Comparison of ENCODE assay signal across 1 cellular context in the genomic region with DNA sequence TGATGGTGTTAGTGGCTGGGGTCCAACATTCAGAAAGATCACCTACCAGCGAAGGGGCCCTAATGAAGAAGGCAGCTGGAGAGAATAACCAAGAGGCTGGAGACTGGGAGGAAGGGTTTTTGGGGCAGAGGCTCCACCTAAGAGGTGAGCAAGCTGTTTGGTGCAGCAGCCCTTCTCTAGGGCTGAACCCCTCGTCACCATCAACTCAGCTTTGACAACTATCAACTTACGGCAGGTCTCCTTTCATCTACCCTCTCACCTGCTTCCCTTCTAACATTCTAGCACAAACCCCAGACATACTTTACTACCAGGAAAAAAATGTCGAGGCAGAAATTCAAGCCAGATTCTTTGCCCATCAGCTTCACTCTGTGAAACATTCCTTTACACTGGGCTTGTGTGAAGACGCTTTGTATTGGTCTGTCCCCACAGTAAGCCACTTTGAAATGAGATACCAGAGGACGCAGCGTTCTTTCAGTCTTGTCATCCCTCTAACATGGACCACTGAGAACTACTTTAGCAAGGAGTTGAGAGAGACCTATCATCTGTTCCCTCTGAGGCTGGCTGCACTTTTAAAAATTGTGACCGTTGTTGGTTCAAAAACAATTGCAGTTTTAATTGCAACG.
TF ChIP-seq lines count a peak whose summit lies in the region.

No MANE protein-coding gene starts in this region.

TF ChIP-seq in GM23338, 12 proteins besides CTCF, POLR2A, EP300 and RAD21 (continued from another document):
- TF ChIP-seq, protein P1, sequence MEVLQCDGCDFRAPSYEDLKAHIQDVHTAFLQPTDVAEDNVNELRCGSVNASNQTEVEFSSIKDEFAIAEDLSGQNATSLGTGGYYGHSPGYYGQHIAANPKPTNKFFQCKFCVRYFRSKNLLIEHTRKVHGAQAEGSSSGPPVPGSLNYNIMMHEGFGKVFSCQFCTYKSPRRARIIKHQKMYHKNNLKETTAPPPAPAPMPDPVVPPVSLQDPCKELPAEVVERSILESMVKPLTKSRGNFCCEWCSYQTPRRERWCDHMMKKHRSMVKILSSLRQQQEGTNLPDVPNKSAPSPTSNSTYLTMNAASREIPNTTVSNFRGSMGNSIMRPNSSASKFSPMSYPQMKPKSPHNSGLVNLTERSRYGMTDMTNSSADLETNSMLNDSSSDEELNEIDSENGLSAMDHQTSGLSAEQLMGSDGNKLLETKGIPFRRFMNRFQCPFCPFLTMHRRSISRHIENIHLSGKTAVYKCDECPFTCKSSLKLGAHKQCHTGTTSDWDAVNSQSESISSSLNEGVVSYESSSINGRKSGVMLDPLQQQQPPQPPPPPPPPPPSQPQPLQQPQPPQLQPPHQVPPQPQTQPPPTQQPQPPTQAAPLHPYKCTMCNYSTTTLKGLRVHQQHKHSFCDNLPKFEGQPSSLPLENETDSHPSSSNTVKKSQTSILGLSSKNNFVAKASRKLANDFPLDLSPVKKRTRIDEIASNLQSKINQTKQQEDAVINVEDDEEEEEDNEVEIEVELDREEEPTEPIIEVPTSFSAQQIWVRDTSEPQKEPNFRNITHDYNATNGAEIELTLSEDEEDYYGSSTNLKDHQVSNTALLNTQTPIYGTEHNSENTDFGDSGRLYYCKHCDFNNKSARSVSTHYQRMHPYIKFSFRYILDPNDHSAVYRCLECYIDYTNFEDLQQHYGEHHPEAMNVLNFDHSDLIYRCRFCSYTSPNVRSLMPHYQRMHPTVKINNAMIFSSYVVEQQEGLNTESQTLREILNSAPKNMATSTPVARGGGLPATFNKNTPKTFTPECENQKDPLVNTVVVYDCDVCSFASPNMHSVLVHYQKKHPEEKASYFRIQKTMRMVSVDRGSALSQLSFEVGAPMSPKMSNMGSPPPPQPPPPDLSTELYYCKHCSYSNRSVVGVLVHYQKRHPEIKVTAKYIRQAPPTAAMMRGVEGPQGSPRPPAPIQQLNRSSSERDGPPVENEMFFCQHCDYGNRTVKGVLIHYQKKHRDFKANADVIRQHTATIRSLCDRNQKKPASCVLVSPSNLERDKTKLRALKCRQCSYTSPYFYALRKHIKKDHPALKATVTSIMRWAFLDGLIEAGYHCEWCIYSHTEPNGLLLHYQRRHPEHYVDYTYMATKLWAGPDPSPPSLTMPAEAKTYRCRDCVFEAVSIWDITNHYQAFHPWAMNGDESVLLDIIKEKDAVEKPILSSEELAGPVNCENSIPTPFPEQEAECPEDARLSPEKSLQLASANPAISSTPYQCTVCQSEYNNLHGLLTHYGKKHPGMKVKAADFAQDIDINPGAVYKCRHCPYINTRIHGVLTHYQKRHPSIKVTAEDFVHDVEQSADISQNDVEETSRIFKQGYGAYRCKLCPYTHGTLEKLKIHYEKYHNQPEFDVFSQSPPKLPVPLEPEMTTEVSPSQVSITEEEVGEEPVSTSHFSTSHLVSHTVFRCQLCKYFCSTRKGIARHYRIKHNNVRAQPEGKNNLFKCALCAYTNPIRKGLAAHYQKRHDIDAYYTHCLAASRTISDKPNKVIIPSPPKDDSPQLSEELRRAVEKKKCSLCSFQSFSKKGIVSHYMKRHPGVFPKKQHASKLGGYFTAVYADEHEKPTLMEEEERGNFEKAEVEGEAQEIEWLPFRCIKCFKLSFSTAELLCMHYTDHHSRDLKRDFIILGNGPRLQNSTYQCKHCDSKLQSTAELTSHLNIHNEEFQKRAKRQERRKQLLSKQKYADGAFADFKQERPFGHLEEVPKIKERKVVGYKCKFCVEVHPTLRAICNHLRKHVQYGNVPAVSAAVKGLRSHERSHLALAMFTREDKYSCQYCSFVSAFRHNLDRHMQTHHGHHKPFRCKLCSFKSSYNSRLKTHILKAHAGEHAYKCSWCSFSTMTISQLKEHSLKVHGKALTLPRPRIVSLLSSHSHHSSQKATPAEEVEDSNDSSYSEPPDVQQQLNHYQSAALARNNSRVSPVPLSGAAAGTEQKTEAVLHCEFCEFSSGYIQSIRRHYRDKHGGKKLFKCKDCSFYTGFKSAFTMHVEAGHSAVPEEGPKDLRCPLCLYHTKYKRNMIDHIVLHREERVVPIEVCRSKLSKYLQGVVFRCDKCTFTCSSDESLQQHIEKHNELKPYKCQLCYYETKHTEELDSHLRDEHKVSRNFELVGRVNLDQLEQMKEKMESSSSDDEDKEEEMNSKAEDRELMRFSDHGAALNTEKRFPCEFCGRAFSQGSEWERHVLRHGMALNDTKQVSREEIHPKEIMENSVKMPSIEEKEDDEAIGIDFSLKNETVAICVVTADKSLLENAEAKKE (CRISPR knock-in tag; IDR thresholded peaks at IDR 0.05): no peak
- TF ChIP-seq NANOG (IDR thresholded peaks at IDR 0.05; ENCODE audit: borderline replicate concordance) (no peak), EZH2phosphoT487 (IDR thresholded peaks at IDR 0.05; ENCODE audit: unreplicated experiment) (no peak), POLR2AphosphoS5 (IDR thresholded peaks at IDR 0.05; ENCODE audit: low read depth) (no peak)
- TF ChIP-seq, protein P2, sequence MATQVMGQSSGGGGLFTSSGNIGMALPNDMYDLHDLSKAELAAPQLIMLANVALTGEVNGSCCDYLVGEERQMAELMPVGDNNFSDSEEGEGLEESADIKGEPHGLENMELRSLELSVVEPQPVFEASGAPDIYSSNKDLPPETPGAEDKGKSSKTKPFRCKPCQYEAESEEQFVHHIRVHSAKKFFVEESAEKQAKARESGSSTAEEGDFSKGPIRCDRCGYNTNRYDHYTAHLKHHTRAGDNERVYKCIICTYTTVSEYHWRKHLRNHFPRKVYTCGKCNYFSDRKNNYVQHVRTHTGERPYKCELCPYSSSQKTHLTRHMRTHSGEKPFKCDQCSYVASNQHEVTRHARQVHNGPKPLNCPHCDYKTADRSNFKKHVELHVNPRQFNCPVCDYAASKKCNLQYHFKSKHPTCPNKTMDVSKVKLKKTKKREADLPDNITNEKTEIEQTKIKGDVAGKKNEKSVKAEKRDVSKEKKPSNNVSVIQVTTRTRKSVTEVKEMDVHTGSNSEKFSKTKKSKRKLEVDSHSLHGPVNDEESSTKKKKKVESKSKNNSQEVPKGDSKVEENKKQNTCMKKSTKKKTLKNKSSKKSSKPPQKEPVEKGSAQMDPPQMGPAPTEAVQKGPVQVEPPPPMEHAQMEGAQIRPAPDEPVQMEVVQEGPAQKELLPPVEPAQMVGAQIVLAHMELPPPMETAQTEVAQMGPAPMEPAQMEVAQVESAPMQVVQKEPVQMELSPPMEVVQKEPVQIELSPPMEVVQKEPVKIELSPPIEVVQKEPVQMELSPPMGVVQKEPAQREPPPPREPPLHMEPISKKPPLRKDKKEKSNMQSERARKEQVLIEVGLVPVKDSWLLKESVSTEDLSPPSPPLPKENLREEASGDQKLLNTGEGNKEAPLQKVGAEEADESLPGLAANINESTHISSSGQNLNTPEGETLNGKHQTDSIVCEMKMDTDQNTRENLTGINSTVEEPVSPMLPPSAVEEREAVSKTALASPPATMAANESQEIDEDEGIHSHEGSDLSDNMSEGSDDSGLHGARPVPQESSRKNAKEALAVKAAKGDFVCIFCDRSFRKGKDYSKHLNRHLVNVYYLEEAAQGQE (IDR thresholded peaks at IDR 0.05; ENCODE audit: unreplicated experiment): no peak
